25 cellular contexts compared by ENCODE assay signal in the genomic region with DNA sequence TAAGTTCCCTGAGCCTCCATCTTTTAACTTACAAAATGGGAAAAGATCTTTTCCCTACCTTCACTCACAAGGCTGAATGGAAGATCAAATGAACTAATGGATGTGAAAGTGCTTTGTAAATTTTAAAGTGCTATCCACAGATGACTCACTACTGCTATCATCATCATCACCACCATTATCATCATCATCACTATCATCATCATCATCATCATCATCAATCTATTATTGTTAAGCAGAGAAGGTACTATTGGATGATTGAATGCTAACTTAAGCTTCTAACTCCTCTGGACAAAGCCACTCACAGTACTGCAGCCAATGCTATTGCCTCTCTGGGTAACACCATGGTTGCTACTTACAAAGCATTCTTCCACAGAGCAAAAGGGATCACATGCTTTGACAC. TPM values are rescaled to one million over a fixed set of nuclear protein-coding genes. Genes with fewer than 3 reads are reported as not detected.
DNase-seq lines count a peak whose midpoint lies in the region; ATAC-seq, FAIRE-seq and TF ChIP-seq lines count a peak whose summit lies in the region.
"Had no signal": no experiment of that assay in that cellular context is flagged by ENCODE, and none has a peak within 500 bp of the region (broad histone marks: within the 10 kb centered on the region; RNA-seq: fewer than 3 reads in every experiment).

No MANE protein-coding gene starts in this region.

- H3K36me3 Mint-ChIP-seq in chondrocyte (ENCODE audit: low read depth), result no peaks in the 10 kb centered on the region
- H3K36me3 Mint-ChIP-seq: CD14-positive monocyte; CD8-positive, alpha-beta memory T cell had no signal

- TF ChIP-seq RAD21 in HepG2 (CRISPR knock-in tag; IDR thresholded peaks at IDR 0.05), result no peak

- H3K4me1 Mint-ChIP-seq in chondrocyte (ENCODE audit: low read depth), result peaks cover 34% of the 10 kb centered on the region
- H3K4me1 Mint-ChIP-seq: CD8-positive, alpha-beta memory T cell; GM23338 had no signal

- TF ChIP-seq EP300 in HepG2 (IDR thresholded peaks at IDR 0.05; ENCODE audit: low read depth in 2 of 2, low read length in 2 of 2), result no peak
- TF ChIP-seq EP300 in HepG2 (CRISPR knock-in tag; IDR thresholded peaks at IDR 0.05; ENCODE audit: borderline replicate concordance), result no peak

- TF ChIP-seq CTCF in HepG2 (CRISPR knock-in tag; IDR thresholded peaks at IDR 0.05) (no peak), right lobe of liver (IDR thresholded peaks at IDR 0.05) (no peak), chondrocyte (IDR thresholded peaks at IDR 0.05) (no peak), uterus (IDR thresholded peaks at IDR 0.05) (no peak), ascending aorta (IDR thresholded peaks at IDR 0.05) (no peak)

- H3K4me3 ChIP-seq in HepG2 (replicated peaks in 1 of 3; ENCODE audit: insufficient read depth in 1 of 3, low read depth in 2 of 3, low read length in 3 of 3) (no peak overlapping the region), right lobe of liver (no peak overlapping the region), uterus (no peak overlapping the region), ascending aorta (no peak overlapping the region), SJCRH30 (no peak overlapping the region)
- H3K4me3 ChIP-seq: BLaER1 treated with 17β-estradiol and CSF1 and Interleukin-3, amounts not matched to agents 10 nM and 100 nM; GM12878; GM23338; HAP-1 had no signal

- in situ Hi-C loops in HepG2 (cut with HindIII; ENCODE audit: extremely low pct_ligation_motif_present, low pct_unique_long_range_greater_than_20kb), result no loop called here

- H3K4me1 ChIP-seq in HepG2 (ENCODE audit: insufficient read depth, low read length) (no peaks in the 10 kb centered on the region), right lobe of liver (no peaks in the 10 kb centered on the region), uterus (no peaks in the 10 kb centered on the region), ascending aorta (no peaks in the 10 kb centered on the region), SJCRH30 (no peaks in the 10 kb centered on the region)
- H3K4me1 ChIP-seq: BE2C had no signal

- FAIRE-seq in HepG2 (lab: Jason Lieb, UNC), result no peak
- FAIRE-seq: A204.1, D721Med, GM12878, GM18507 had no signal

- no peaks in the 10 kb centered on the region for H3K36me3 ChIP-seq in HepG2 (replicated peaks in 1 of 2; ENCODE audit: control insufficient read depth in 1 of 2, insufficient read depth in 2 of 2, low read length in 2 of 2)
- H3K36me3 ChIP-seq in right lobe of liver, result no peaks in the 10 kb centered on the region
- no peaks in the 10 kb centered on the region for H3K36me3 ChIP-seq in uterus
- H3K36me3 ChIP-seq in ascending aorta, result no peaks in the 10 kb centered on the region
- H3K36me3 ChIP-seq in SJCRH30, result no peaks in the 10 kb centered on the region
- H3K36me3 ChIP-seq: BE2C; BLaER1 treated with 17β-estradiol and CSF1 and Interleukin-3, amounts not matched to agents 10 nM and 100 nM; HAP-1 had no signal

- intact Hi-C loops in HepG2 (cut with micrococcal nuclease; ENCODE audit: unreplicated experiment), result no loop called here
- intact Hi-C loops in right lobe of liver (cut with DNase I), result no loop called here
- intact Hi-C loops in uterus (cut with DNase I; ENCODE audit: low total_unique reads), result no loop called here
- intact Hi-C loops in ascending aorta (cut with DNase I), result no loop called here

- no peak overlapping the region for H3K9ac ChIP-seq in HepG2 (ENCODE audit: insufficient read depth, low read depth, low read length)
- H3K9ac ChIP-seq: BLaER1 treated with 17β-estradiol and CSF1 and Interleukin-3, amounts not matched to agents 10 nM and 100 nM had no signal

- H3K79me2 ChIP-seq in HepG2 (ENCODE audit: insufficient read depth, low read length), result no peaks in the 10 kb centered on the region

- CTCF ChIA-PET in HepG2 (lab: Yijun Ruan, JAX; ENCODE audit: low intra/inter-chr PET ratio, low total read pairs), result no interaction called here

- ATAC-seq in HepG2 (no peak), right lobe of liver (no peak)
- ATAC-seq: GM12878, GM23338 had no signal

- peak overlapping the region; percentile 83 for H3K27ac Mint-ChIP-seq in chondrocyte (ENCODE audit: unreplicated experiment)
- H3K27ac Mint-ChIP-seq: CD14-positive monocyte; CD4-positive, alpha-beta T cell; CD8-positive, alpha-beta memory T cell; GM23338 had no signal

- H3K4me3 Mint-ChIP-seq in chondrocyte (ENCODE audit: unreplicated experiment), result no peak overlapping the region
- H3K4me3 Mint-ChIP-seq: CD14-positive monocyte; CD4-positive, alpha-beta T cell; CD8-positive, alpha-beta memory T cell; GM23338 had no signal

- no TSS peak for BruUV-seq in HepG2 (replicated peaks; lab: Mats Ljungman, UMichigan)

- H3K4me2 ChIP-seq in HepG2 (ENCODE audit: low read depth, low read length), result no peak overlapping the region
- H3K4me2 ChIP-seq: BLaER1 treated with 17β-estradiol and CSF1 and Interleukin-3, amounts not matched to agents 10 nM and 100 nM; GM23338 had no signal

- H3K27ac ChIP-seq in HepG2 (ENCODE audit: extremely low read length, insufficient read depth, low read length) (no peak overlapping the region), right lobe of liver (no peak overlapping the region), uterus (peak overlapping the region; percentile 75 to 81), ascending aorta (no peak overlapping the region), SJCRH30 (no peak overlapping the region)
- H3K27ac ChIP-seq: 22Rv1; BLaER1 treated with 17β-estradiol and CSF1 and Interleukin-3, amounts not matched to agents 10 nM and 100 nM had no signal

- no peaks in the 10 kb centered on the region for H3K9me3 Mint-ChIP-seq in chondrocyte (ENCODE audit: low read depth)
- H3K9me3 Mint-ChIP-seq: CD4-positive, alpha-beta T cell; CD8-positive, alpha-beta memory T cell; GM23338 had no signal

- POLR2A ChIA-PET in HepG2 (lab: Yijun Ruan, JAX), result no interaction called here

- no peaks in the 10 kb centered on the region for H3K27me3 Mint-ChIP-seq in chondrocyte (ENCODE audit: low read depth)
- H3K27me3 Mint-ChIP-seq: CD4-positive, alpha-beta T cell had no signal

- DNase-seq in HepG2 (ENCODE audit: low spot score) (no peak), right lobe of liver (no peak), chondrocyte (ENCODE audit: low spot score) (no peak), uterus (no peak), ascending aorta (ENCODE audit: low spot score in 2 of 2) (no peak), SJCRH30 (no peak)
- DNase-seq: ACHN; AML-193; BE2C; CD4-positive, alpha-beta T cell; CD8-positive, alpha-beta memory T cell; DMS 273 treated with DMSO at 0.1 percent for 48 hours; DMS79; EL; GDM1 had no signal

- no peak for TF ChIP-seq POLR2A in HepG2 (IDR thresholded peaks at IDR 0.05; ENCODE audit: insufficient read depth in 1 of 2, low read depth in 2 of 2, low read length in 2 of 2)
- no peak for TF ChIP-seq POLR2A in right lobe of liver (IDR thresholded peaks at IDR 0.05)
- no peak for TF ChIP-seq POLR2A in uterus (IDR thresholded peaks at IDR 0.05)

- no peaks in the 10 kb centered on the region for H4K20me1 ChIP-seq in HepG2 (ENCODE audit: insufficient read depth, low read length)

- H2AFZ ChIP-seq in HepG2 (ENCODE audit: low read length), result no peak overlapping the region
- H2AFZ ChIP-seq: GM23338 had no signal

- H3K27me3 ChIP-seq in HepG2 (ENCODE audit: control insufficient read depth in 1 of 2, insufficient read depth in 2 of 2, low read length in 2 of 2), result no peaks in the 10 kb centered on the region
- no peaks in the 10 kb centered on the region for H3K27me3 ChIP-seq in right lobe of liver
- no peaks in the 10 kb centered on the region for H3K27me3 ChIP-seq in uterus
- H3K27me3 ChIP-seq in ascending aorta, result no peaks in the 10 kb centered on the region
- no peaks in the 10 kb centered on the region for H3K27me3 ChIP-seq in SJCRH30
- H3K27me3 ChIP-seq: BE2C had no signal

- H3K9me3 ChIP-seq in HepG2 (ENCODE audit: low read length) (no peaks in the 10 kb centered on the region), right lobe of liver (no peaks in the 10 kb centered on the region), uterus (no peaks in the 10 kb centered on the region), ascending aorta (no peaks in the 10 kb centered on the region), SJCRH30 (replicated peaks) (no peaks in the 10 kb centered on the region)
- H3K9me3 ChIP-seq: BE2C, HAP-1 had no signal

TF ChIP-seq in HepG2, 621 proteins besides CTCF, POLR2A, EP300 and RAD21 (continues in another document):
- TF ChIP-seq ZNF496 (CRISPR knock-in tag; IDR thresholded peaks at IDR 0.05; ENCODE audit: insufficient replicate concordance) (no peak), ZNF569 (CRISPR knock-in tag; IDR thresholded peaks at IDR 0.05; ENCODE audit: borderline replicate concordance) (no peak), CREB1 (IDR thresholded peaks at IDR 0.05) (peak; percentile 73), CREB1 (CRISPR knock-in tag; IDR thresholded peaks at IDR 0.05) (no peak), GLI4 (CRISPR knock-in tag; IDR thresholded peaks at IDR 0.05; ENCODE audit: borderline replicate concordance) (no peak)

RNA-seq across cellular contexts. Expression of gene FRMD7, which starts 1.9 kb away (rescaled TPM):
- total RNA-seq in HepG2 (2016; rRNA removed; fragmentation: Illumina TruSeq; extraction: Trizol) (not detected in 2 replicates), right lobe of liver (under 1 TPM in 3 of 6 experiments, not detected in 3; 0.07 to 0.18 (median 0.09) TPM), chondrocyte (0.21 to 0.34 TPM (median 0.25 TPM) in 3 replicates), uterus (1 to 10 TPM; 1.6 to 5.9 (median 3.9) TPM), ascending aorta (not detected)
- not detected in 2 replicates for total RNA-seq in HepG2 (2016; cell fraction: cytosol; rRNA removed; fragmentation: Illumina TruSeq; extraction: Trizol; ENCODE audit: low read depth)
- not detected in 2 replicates for total RNA-seq in HepG2 (2016; cell fraction: insoluble cytoplasmic fraction; rRNA removed; fragmentation: Illumina TruSeq; extraction: Trizol)
- not detected in 2 replicates for total RNA-seq in HepG2 (2016; cell fraction: membrane; rRNA removed; fragmentation: Illumina TruSeq; extraction: Trizol)
- total RNA-seq in HepG2 (2016; cell fraction: nucleus; rRNA removed; fragmentation: Illumina TruSeq; extraction: Trizol), result not detected in 2 replicates
- polyA plus RNA-seq in HepG2 (2011; rRNA removed), result 0.04 TPM in 1 of 2 replicates, not detected in the other
- 0.01 TPM in 1 of 2 replicates, not detected in the other for polyA plus RNA-seq in HepG2 (2011; cell fraction: cytosol; rRNA removed)
- polyA plus RNA-seq in HepG2 (2011; cell fraction: nucleus; rRNA removed), result not detected in 2 replicates
- not detected in 2 replicates for polyA plus RNA-seq in HepG2 (2012)
- not detected in 2 replicates for polyA plus RNA-seq in HepG2 (2016; cell fraction: cytosol; fragmentation: Illumina TruSeq; extraction: Trizol; ENCODE audit: low read depth)
- polyA plus RNA-seq in HepG2 (2016; cell fraction: insoluble cytoplasmic fraction; fragmentation: Illumina TruSeq; extraction: Trizol; ENCODE audit: low read depth), result not detected in 2 replicates
- not detected in 2 replicates for polyA plus RNA-seq in HepG2 (2016; cell fraction: membrane; fragmentation: Illumina TruSeq; extraction: Trizol; ENCODE audit: low read depth)
- polyA plus RNA-seq in HepG2 (2016; cell fraction: nucleus; fragmentation: Illumina TruSeq; extraction: Trizol; ENCODE audit: insufficient read depth, low read depth), result not detected in 2 replicates
- 0.04 TPM in 1 of 2 replicates, not detected in the other for polyA minus RNA-seq in HepG2 (2011; rRNA and poly(A)+ RNA removed; ENCODE audit: low replicate concordance)
- polyA minus RNA-seq in HepG2 (2011; cell fraction: cytosol; rRNA and poly(A)+ RNA removed), result not detected in 2 replicates
- 0.39 and 0.50 TPM in 2 replicates for polyA minus RNA-seq in HepG2 (2011; cell fraction: nucleus; rRNA and poly(A)+ RNA removed)
- not detected in 2 replicates for total RNA-seq in SJCRH30 (2014; rRNA removed; shearing (Covaris generic))
- total RNA-seq: CD4-positive, alpha-beta T cell; CD8-positive, alpha-beta memory T cell; GM12878; GM23338; H4 had no signal
- polyA plus RNA-seq: CD14-positive monocyte; CD8-positive, alpha-beta memory T cell; GM23338 had no signal

Comparison
In these comparisons a context has a peak if more than half of its experiments do, and no peak if none do; other contexts are left out.
1. H3K27ac ChIP-seq: peak in uterus (2 of 2); none in HepG2 (single experiment), right lobe of liver (0 of 3), ascending aorta (0 of 2) and SJCRH30 (single experiment).